In the genomic region with DNA sequence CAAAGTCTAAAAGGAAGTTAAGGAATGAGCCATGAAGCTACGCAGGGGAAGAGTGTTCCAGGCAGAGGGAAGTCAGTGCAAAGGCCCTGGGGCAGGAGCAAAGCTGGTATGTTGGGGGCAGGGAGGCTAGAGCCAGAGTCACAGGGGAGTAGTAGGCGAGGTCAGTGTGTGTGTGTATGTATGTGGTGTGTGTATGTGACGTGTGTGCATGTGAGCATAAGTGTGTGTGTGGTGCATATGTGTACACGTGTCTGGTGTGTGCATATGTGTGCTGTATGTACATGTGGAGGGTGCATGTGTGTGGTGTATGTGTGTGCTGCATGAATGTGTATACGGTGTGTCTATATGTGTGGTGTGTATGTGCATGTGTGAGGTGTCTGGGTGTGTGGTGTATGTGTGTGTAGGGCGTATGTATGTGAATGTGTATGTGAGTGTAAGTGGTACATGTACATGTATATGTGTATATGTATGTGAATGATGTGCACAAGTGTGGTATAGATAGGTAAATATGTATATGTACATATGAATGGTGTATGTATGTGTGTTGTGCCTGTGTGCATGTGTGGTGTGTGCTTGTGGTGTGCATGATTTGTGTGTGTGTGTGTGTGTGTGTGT, we compare ENCODE assay signal across 2 cellular contexts.
TF ChIP-seq lines count a peak whose summit lies in the region.

No MANE protein-coding gene starts in this region.

TF ChIP-seq in HEK293T, 16 proteins besides CTCF, POLR2A, EP300 and RAD21:
- no peak for TF ChIP-seq FOXK2 (IDR thresholded peaks at IDR 0.05)
- TF ChIP-seq TARDBP (IDR thresholded peaks at IDR 0.05), result peak; percentile 37; the same call in 1 of the 2 replicates

TF ChIP-seq in K562, 482 proteins besides CTCF, POLR2A, EP300 and RAD21:
- TF ChIP-seq TGIF2 (CRISPR knock-in tag; IDR thresholded peaks at IDR 0.05) (no peak), HLTF (IDR thresholded peaks at IDR 0.05) (no peak), SAP30 (IDR thresholded peaks at IDR 0.05; ENCODE audit: borderline replicate concordance, insufficient read depth, low read depth, low read length, poor library complexity, severe bottlenecking) (no peak), SRSF1 (IDR thresholded peaks at IDR 0.05; ENCODE audit: low read depth, low read length) (no peak), NR1H2 (CRISPR knock-in tag; IDR thresholded peaks at IDR 0.05) (no peak), ZNF551 (CRISPR knock-in tag; IDR thresholded peaks at IDR 0.05) (no peak), TRIM24 (IDR thresholded peaks at IDR 0.05) (no peak), ARNT (IDR thresholded peaks at IDR 0.05) (no peak), PHB (CRISPR knock-in tag; IDR thresholded peaks at IDR 0.05) (no peak), GTF2A2 (tag; IDR thresholded peaks at IDR 0.05) (no peak), ZNF707 (CRISPR knock-in tag; conservative IDR thresholded peaks at IDR 0.05) (no peak), RFX1 (IDR thresholded peaks at IDR 0.05) (no peak), ZNF217 (CRISPR knock-in tag; IDR thresholded peaks at IDR 0.05) (no peak), RBM25 (IDR thresholded peaks at IDR 0.05; ENCODE audit: low read depth, low read length, severe bottlenecking) (peak; percentile 47), HDAC1 (IDR thresholded peaks at IDR 0.05) (no peak), ADNP (tag; IDR thresholded peaks at IDR 0.05) (no peak), RCOR1 (IDR thresholded peaks at IDR 0.05; ENCODE audit: borderline replicate concordance in 1 of 2, low read depth in 2 of 2, low read length in 2 of 2) (no peak), HMGN3 (IDR thresholded peaks at IDR 0.05; ENCODE audit: borderline replicate concordance, extremely low read depth, insufficient read length, low read depth, low read length) (no peak), SOX6 (IDR thresholded peaks at IDR 0.05) (no peak), ZNF23 (CRISPR knock-in tag; IDR thresholded peaks at IDR 0.05) (no peak), KDM1A (IDR thresholded peaks at IDR 0.05) (peak in 1 of 2 experiments; percentile 65; a peak in 2 of 4 replicates), PHF21A (IDR thresholded peaks at IDR 0.05; ENCODE audit: borderline replicate concordance, low read depth) (no peak), HDAC2 (IDR thresholded peaks at IDR 0.05) (0 out of 2 replicates have a peak, but pooled peaks have one; percentile 19), PHF20 (IDR thresholded peaks at IDR 0.05; ENCODE audit: partially characterized antibody) (peak; percentile 14), TAF15 (IDR thresholded peaks at IDR 0.05; ENCODE audit: low read depth, low read length) (no peak), SMARCA5 (IDR thresholded peaks at IDR 0.05) (0 out of 2 replicates have a peak, but pooled peaks have one; percentile 69), NCOA2 (IDR thresholded peaks at IDR 0.05; ENCODE audit: partially characterized antibody in 2 of 2) (no peak), BCOR (IDR thresholded peaks at IDR 0.05) (peak; percentile 80)
- TF ChIP-seq, protein P1, sequence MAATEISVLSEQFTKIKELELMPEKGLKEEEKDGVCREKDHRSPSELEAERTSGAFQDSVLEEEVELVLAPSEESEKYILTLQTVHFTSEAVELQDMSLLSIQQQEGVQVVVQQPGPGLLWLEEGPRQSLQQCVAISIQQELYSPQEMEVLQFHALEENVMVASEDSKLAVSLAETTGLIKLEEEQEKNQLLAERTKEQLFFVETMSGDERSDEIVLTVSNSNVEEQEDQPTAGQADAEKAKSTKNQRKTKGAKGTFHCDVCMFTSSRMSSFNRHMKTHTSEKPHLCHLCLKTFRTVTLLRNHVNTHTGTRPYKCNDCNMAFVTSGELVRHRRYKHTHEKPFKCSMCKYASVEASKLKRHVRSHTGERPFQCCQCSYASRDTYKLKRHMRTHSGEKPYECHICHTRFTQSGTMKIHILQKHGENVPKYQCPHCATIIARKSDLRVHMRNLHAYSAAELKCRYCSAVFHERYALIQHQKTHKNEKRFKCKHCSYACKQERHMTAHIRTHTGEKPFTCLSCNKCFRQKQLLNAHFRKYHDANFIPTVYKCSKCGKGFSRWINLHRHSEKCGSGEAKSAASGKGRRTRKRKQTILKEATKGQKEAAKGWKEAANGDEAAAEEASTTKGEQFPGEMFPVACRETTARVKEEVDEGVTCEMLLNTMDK (IDR thresholded peaks at IDR 0.05; ENCODE audit: borderline replicate concordance, insufficient read depth, low read depth, low read length, poor library complexity, severe bottlenecking), result no peak
- TF ChIP-seq, protein P2, sequence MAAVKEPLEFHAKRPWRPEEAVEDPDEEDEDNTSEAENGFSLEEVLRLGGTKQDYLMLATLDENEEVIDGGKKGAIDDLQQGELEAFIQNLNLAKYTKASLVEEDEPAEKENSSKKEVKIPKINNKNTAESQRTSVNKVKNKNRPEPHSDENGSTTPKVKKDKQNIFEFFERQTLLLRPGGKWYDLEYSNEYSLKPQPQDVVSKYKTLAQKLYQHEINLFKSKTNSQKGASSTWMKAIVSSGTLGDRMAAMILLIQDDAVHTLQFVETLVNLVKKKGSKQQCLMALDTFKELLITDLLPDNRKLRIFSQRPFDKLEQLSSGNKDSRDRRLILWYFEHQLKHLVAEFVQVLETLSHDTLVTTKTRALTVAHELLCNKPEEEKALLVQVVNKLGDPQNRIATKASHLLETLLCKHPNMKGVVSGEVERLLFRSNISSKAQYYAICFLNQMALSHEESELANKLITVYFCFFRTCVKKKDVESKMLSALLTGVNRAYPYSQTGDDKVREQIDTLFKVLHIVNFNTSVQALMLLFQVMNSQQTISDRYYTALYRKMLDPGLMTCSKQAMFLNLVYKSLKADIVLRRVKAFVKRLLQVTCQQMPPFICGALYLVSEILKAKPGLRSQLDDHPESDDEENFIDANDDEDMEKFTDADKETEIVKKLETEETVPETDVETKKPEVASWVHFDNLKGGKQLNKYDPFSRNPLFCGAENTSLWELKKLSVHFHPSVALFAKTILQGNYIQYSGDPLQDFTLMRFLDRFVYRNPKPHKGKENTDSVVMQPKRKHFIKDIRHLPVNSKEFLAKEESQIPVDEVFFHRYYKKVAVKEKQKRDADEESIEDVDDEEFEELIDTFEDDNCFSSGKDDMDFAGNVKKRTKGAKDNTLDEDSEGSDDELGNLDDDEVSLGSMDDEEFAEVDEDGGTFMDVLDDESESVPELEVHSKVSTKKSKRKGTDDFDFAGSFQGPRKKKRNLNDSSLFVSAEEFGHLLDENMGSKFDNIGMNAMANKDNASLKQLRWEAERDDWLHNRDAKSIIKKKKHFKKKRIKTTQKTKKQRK (IDR thresholded peaks at IDR 0.05; ENCODE audit: borderline replicate concordance, low read depth, low read length), result no peak
- TF ChIP-seq, protein P3, sequence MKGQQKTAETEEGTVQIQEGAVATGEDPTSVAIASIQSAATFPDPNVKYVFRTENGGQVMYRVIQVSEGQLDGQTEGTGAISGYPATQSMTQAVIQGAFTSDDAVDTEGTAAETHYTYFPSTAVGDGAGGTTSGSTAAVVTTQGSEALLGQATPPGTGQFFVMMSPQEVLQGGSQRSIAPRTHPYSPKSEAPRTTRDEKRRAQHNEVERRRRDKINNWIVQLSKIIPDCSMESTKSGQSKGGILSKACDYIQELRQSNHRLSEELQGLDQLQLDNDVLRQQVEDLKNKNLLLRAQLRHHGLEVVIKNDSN (CRISPR knock-in tag; IDR thresholded peaks at IDR 0.05), result no peak
- TF ChIP-seq, protein P4, sequence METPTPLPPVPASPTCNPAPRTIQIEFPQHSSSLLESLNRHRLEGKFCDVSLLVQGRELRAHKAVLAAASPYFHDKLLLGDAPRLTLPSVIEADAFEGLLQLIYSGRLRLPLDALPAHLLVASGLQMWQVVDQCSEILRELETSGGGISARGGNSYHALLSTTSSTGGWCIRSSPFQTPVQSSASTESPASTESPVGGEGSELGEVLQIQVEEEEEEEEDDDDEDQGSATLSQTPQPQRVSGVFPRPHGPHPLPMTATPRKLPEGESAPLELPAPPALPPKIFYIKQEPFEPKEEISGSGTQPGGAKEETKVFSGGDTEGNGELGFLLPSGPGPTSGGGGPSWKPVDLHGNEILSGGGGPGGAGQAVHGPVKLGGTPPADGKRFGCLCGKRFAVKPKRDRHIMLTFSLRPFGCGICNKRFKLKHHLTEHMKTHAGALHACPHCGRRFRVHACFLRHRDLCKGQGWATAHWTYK (CRISPR knock-in tag; IDR thresholded peaks at IDR 0.05), result no peak
- TF ChIP-seq, protein P5, sequence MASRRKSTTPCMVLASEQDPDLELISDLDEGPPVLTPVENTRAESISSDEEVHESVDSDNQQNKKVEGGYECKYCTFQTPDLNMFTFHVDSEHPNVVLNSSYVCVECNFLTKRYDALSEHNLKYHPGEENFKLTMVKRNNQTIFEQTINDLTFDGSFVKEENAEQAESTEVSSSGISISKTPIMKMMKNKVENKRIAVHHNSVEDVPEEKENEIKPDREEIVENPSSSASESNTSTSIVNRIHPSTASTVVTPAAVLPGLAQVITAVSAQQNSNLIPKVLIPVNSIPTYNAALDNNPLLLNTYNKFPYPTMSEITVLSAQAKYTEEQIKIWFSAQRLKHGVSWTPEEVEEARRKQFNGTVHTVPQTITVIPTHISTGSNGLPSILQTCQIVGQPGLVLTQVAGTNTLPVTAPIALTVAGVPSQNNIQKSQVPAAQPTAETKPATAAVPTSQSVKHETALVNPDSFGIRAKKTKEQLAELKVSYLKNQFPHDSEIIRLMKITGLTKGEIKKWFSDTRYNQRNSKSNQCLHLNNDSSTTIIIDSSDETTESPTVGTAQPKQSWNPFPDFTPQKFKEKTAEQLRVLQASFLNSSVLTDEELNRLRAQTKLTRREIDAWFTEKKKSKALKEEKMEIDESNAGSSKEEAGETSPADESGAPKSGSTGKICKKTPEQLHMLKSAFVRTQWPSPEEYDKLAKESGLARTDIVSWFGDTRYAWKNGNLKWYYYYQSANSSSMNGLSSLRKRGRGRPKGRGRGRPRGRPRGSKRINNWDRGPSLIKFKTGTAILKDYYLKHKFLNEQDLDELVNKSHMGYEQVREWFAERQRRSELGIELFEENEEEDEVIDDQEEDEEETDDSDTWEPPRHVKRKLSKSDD (conservative IDR thresholded peaks at IDR 0.05; ENCODE audit: low read length), result no peak
- TF ChIP-seq, protein P6, sequence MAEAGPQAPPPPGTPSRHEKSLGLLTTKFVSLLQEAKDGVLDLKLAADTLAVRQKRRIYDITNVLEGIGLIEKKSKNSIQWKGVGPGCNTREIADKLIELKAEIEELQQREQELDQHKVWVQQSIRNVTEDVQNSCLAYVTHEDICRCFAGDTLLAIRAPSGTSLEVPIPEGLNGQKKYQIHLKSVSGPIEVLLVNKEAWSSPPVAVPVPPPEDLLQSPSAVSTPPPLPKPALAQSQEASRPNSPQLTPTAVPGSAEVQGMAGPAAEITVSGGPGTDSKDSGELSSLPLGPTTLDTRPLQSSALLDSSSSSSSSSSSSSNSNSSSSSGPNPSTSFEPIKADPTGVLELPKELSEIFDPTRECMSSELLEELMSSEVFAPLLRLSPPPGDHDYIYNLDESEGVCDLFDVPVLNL (CRISPR knock-in tag; IDR thresholded peaks at IDR 0.05; ENCODE audit: low read depth), result no peak
- TF ChIP-seq, protein P7, sequence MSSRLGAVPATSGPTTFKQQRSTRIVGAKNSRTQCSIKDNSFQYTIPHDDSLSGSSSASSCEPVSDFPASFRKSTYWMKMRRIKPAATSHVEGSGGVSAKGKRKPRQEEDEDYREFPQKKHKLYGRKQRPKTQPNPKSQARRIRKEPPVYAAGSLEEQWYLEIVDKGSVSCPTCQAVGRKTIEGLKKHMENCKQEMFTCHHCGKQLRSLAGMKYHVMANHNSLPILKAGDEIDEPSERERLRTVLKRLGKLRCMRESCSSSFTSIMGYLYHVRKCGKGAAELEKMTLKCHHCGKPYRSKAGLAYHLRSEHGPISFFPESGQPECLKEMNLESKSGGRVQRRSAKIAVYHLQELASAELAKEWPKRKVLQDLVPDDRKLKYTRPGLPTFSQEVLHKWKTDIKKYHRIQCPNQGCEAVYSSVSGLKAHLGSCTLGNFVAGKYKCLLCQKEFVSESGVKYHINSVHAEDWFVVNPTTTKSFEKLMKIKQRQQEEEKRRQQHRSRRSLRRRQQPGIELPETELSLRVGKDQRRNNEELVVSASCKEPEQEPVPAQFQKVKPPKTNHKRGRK (tag; IDR thresholded peaks at IDR 0.05), result no peak
